8 cellular contexts compared by ENCODE assay signal in the genomic region with DNA sequence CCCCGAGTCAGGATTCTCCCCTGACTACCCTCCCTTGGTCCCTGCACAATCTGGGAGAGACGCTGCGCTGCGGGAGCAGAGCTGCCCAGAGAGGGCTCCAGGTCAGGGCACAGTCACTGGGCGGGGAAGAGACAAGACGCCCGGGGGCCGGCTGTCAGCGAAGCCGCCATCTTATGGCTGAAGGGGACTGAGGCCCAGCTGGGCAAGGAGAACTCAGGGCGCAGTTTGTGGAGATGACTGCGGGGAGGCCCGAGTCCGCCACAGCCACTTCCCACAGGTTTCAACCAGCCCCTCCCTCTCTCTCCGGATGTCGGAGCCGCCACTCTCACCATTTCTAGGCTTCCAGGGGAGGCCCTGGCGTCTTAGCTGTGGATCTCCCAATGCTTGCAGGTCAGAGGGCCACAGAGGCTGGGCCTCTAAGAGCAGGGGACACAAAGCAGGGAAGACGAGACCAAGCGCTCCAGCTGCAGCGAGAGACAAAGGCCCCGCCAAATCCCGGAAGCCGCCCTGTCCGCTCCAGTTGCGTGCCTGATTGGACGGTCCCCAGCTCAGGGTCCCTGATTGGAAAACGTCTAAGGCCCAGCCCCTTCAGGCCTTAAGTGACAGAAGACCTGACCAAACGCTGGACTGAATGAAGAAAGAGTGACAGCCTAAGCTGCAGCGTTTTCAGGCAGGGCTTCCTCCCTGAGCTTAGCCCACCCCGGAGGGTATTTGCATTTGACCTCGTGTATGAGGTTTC. TPM values are rescaled to one million over a fixed set of nuclear protein-coding genes. Genes with fewer than 3 reads are reported as not detected.
A peak's percentile ranks its signal among the peaks of the same experiment; 100 is the strongest.
DNase-seq lines count a peak whose midpoint lies in the region; ATAC-seq, FAIRE-seq and TF ChIP-seq lines count a peak whose summit lies in the region.

A gene (minus strand): TSS at position 484 of the 739 bp plus-strand sequence. CDS start 152 bp downstream, at position 332.

- H3K9me3 ChIP-seq in keratinocyte (ENCODE audit: control insufficient read depth, low read depth, low read length) = no peaks in the 10 kb centered on the region

- peak within 1 kb of the TSS; percentile 67 for H3K27ac ChIP-seq in keratinocyte (ENCODE audit: control insufficient read depth, insufficient read depth, low read length)

- dilution Hi-C loops in keratinocyte (cut with MboI; ENCODE audit: extremely low pct_ligation_motif_present, low sequenced_read_pairs) = no loop called here

- H3K9me1 ChIP-seq in keratinocyte (ENCODE audit: control insufficient read depth, extremely low read depth, insufficient read depth, low read length) = no peaks in the 10 kb centered on the region

- H3K9ac ChIP-seq in keratinocyte (ENCODE audit: control insufficient read depth, extremely low read depth, insufficient read depth, low read length) = peak within 1 kb of the TSS; percentile 61

- H2AFZ ChIP-seq in keratinocyte (ENCODE audit: control insufficient read depth, low read length) = peak within 1 kb of the TSS; percentile 93

- no peaks in the 10 kb centered on the region for H3K4me1 ChIP-seq in keratinocyte (ENCODE audit: control insufficient read depth, extremely low read depth, insufficient read depth, low read length)

- FAIRE-seq in keratinocyte (lab: Jason Lieb, UNC) = peak; percentile 48

- H3K36me3 ChIP-seq in keratinocyte (ENCODE audit: control insufficient read depth in 2 of 2, extremely low read depth in 1 of 2, insufficient read depth in 2 of 2, low read length in 2 of 2) = no peaks in the 10 kb centered on the region

- peaks cover 12% of the 10 kb centered on the region for H3K79me2 ChIP-seq in keratinocyte (ENCODE audit: control insufficient read depth, insufficient read depth, low read length)

- H3K4me3 ChIP-seq in keratinocyte (ENCODE audit: control insufficient read depth in 2 of 3, extremely low read depth in 1 of 3, insufficient read depth in 2 of 3, low read depth in 1 of 3, low read length in 3 of 3) = peak within 1 kb of the TSS; percentile 50 to 79 (median 57)

- no peaks in the 10 kb centered on the region for H4K20me1 ChIP-seq in keratinocyte (ENCODE audit: control insufficient read depth, extremely low read depth, insufficient read depth, low read length)

- H3K4me2 ChIP-seq in keratinocyte (ENCODE audit: control insufficient read depth, extremely low read depth, insufficient read depth, low read depth, low read length) = peak within 1 kb of the TSS; percentile 17

- H3K27me3 ChIP-seq in keratinocyte (ENCODE audit: control insufficient read depth, extremely low read depth, insufficient read depth, low read length) = no peaks in the 10 kb centered on the region

- TF ChIP-seq CTCF in keratinocyte (optimal IDR thresholded peaks at IDR 0.05 in 1 of 3, IDR thresholded peaks at IDR 0.05 in 1 of 3, conservative IDR thresholded peaks at IDR 0.05 in 1 of 3; ENCODE audit: extremely low read depth in 1 of 3, insufficient read depth in 2 of 3, low read length in 3 of 3) = no peak

- ATAC-seq in GM19023 (IDR thresholded peaks at IDR 0.05; ENCODE audit: unreplicated experiment) (peak; percentile 98), HG03196 (IDR thresholded peaks at IDR 0.05; ENCODE audit: unreplicated experiment) (peak; percentile 96)

- DNase-seq in AG08396 (ENCODE audit: low spot score) (peak; percentile 95), NCI-H460 (ENCODE audit: extremely low read depth, low read depth) (peak; percentile 81), cerebellum (ENCODE audit: low spot score) (peak; percentile 98), keratinocyte (ENCODE audit: low read depth, low spot score) (peak; percentile 42)
- peak; percentile 82 for DNase-seq in activated CD4-positive, CD25-positive, alpha-beta regulatory T cell treated with anti-CD3 and anti-CD28 coated beads, Interleukin-2, amount 50 U/mL, for 72 hours
- DNase-seq in stimulated activated CD4-positive, alpha-beta T cell treated with anti-CD3 and anti-CD28 coated beads, Interleukin-12 subunit alpha, Interleukin-12 subunit beta, amount 100 ng/mL, for 48 hours (ENCODE audit: low read depth in 2 of 3, low spot score in 1 of 3) = peak; percentile 76 to 86 (median 83)

RNA-seq across cellular contexts. Expression of the gene that starts here (rescaled TPM):
- 4.8 and 5.3 TPM in 2 replicates for total RNA-seq in NCI-H460 (2014; rRNA removed; shearing (Covaris generic))
- polyA plus RNA-seq in NCI-H460 (2014; cell fraction: nucleus; rRNA removed) = 2.9 and 3.2 TPM in 2 replicates
- total RNA-seq in cerebellum = 19.0 TPM
- polyA plus RNA-seq in keratinocyte = 1.7 to 2.9 TPM (median 2.6 TPM) in 3 replicates
- polyA plus RNA-seq in keratinocyte (2011; ENCODE audit: low read depth) = 1.9 TPM
- 0.42 and 1.2 TPM in 2 replicates for polyA plus RNA-seq in keratinocyte (2011; cell fraction: cytosol; rRNA removed)
- polyA plus RNA-seq in keratinocyte (2011; cell fraction: nucleus; rRNA removed) = 2.5 and 3.0 TPM in 2 replicates
- 0.69 and 1.5 TPM in 2 replicates for polyA plus RNA-seq in keratinocyte (2012; ENCODE audit: low replicate concordance)
- 7.2 to 17.9 TPM (median 10.5 TPM) in 3 replicates for polyA minus RNA-seq in keratinocyte
- polyA minus RNA-seq in keratinocyte (2011; cell fraction: cytosol; rRNA and poly(A)+ RNA removed) = 5.4 TPM
- polyA minus RNA-seq in keratinocyte (2011; cell fraction: nucleus; rRNA and poly(A)+ RNA removed) = 6.8 and 13.7 TPM in 2 replicates

Comparison
In these comparisons a context has a peak if more than half of its experiments do, and no peak if none do; other contexts are left out.
1. Peak in every context shown above with its lines: DNase-seq, ATAC-seq, H3K4me3 ChIP-seq and H3K27ac ChIP-seq.
2. DNase-seq: peak in every context shown above with its lines; median percentile 98 in cerebellum; 95 in AG08396; 83 in stimulated activated CD4-positive, alpha-beta T cell treated with anti-CD3 and anti-CD28 coated beads, Interleukin-12 subunit alpha, Interleukin-12 subunit beta, amount 100 ng/mL, for 48 hours; 82 in activated CD4-positive, CD25-positive, alpha-beta regulatory T cell treated with anti-CD3 and anti-CD28 coated beads, Interleukin-2, amount 50 U/mL, for 72 hours; 81 in NCI-H460; 42 in keratinocyte.